In the genomic region with DNA sequence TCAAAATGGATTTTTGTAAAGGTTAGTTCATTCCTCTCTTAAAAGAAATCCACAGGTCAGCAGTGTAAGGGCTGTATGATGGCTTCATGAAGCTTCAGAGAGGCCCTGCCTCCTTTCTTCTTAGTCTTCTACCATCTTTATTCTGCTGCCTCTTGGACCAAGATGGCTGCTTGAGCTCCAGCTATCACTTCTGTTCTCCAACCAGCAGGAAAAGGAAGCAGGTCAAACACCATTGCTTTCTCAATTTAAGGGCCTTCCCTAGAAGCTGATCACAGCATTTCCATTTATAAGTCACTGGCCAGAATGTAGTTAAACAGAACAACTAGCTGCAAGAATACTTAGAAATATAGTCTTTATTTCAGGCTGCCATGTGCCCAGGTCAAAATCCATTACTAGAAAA, we compare ENCODE assay signal across 21 cellular contexts.
DNase-seq lines count a peak whose midpoint lies in the region; ATAC-seq, FAIRE-seq and TF ChIP-seq lines count a peak whose summit lies in the region.
"Had no signal": no experiment of that assay in that cellular context is flagged by ENCODE, and none has a peak within 500 bp of the region (broad histone marks: within the 10 kb centered on the region; RNA-seq: fewer than 3 reads in every experiment).

No MANE protein-coding gene starts in this region.

- ATAC-seq in activated naive CD8-positive, alpha-beta T cell treated with anti-CD3 and anti-CD28 coated beads, Interleukin-2, amount 50 U/mL, for 24 hours, result no peak
- no peak for ATAC-seq in naive thymus-derived CD4-positive, alpha-beta T cell
- no peak for ATAC-seq in HepG2
- ATAC-seq: GM12878 had no signal

- peaks cover 3% of the 10 kb centered on the region for H3K36me3 Mint-ChIP-seq in activated naive CD8-positive, alpha-beta T cell
- H3K36me3 Mint-ChIP-seq in activated naive CD8-positive, alpha-beta T cell treated with anti-CD3 and anti-CD28 coated beads, Interleukin-2, amount 50 U/mL, for 24 hours (ENCODE audit: low read depth), result no peaks in the 10 kb centered on the region
- peaks cover 0 to 5% (median 0%) of the 10 kb centered on the region in 5 donors for H3K36me3 Mint-ChIP-seq in naive thymus-derived CD4-positive, alpha-beta T cell

- H2AFZ ChIP-seq in HepG2 (ENCODE audit: low read length), result no peak overlapping the region

- peaks cover 77% of the 10 kb centered on the region for H3K4me1 Mint-ChIP-seq in activated naive CD8-positive, alpha-beta T cell (ENCODE audit: low read depth)
- H3K4me1 Mint-ChIP-seq in activated naive CD8-positive, alpha-beta T cell treated with anti-CD3 and anti-CD28 coated beads, Interleukin-2, amount 50 U/mL, for 24 hours, result peaks cover 44% of the 10 kb centered on the region
- peaks cover 31 to 96% (median 87%) of the 10 kb centered on the region in 7 donors for H3K4me1 Mint-ChIP-seq in naive thymus-derived CD4-positive, alpha-beta T cell

- no peak for DNase-seq in activated naive CD8-positive, alpha-beta T cell treated with anti-CD3 and anti-CD28 coated beads, Interleukin-2, amount 50 U/mL, for 24 hours
- no peak for DNase-seq in naive thymus-derived CD4-positive, alpha-beta T cell
- DNase-seq in HuH-7.5 (ENCODE audit: low spot score) (no peak), HepG2 (ENCODE audit: low spot score) (no peak)
- no peak for DNase-seq in stimulated activated CD4-positive, alpha-beta T cell treated with anti-CD3 and anti-CD28 coated beads, Interleukin-4, amount 100 ng/mL, for 1 hour
- DNase-seq: ACHN; BE2C; C1 segment of cervical spinal cord; Calu3; CD4-positive, alpha-beta memory T cell; DMS79 treated with DMSO at 0.1 percent for 48 hours; GF-D8; H9; KG1 had no signal

- H3K9me3 Mint-ChIP-seq in activated naive CD8-positive, alpha-beta T cell (ENCODE audit: low read depth), result no peaks in the 10 kb centered on the region
- H3K9me3 Mint-ChIP-seq in activated naive CD8-positive, alpha-beta T cell treated with anti-CD3 and anti-CD28 coated beads, Interleukin-2, amount 50 U/mL, for 24 hours, result no peaks in the 10 kb centered on the region
- H3K9me3 Mint-ChIP-seq in naive thymus-derived CD4-positive, alpha-beta T cell, result peaks cover 0 to 10% (median 0%) of the 10 kb centered on the region in 11 donors

- CTCF ChIA-PET in HEK293 (lab: Yijun Ruan, JAX), result interaction anchor here (1.4 kb wide), 1 partner anchor 147 kb away, joined by 6 read pairs; no protein-coding TSS in a partner anchor
- CTCF ChIA-PET in naive thymus-derived CD4-positive, alpha-beta T cell (lab: Charles Lee), result no interaction called here
- CTCF ChIA-PET in HepG2 (lab: Yijun Ruan, JAX; ENCODE audit: low intra/inter-chr PET ratio, low total read pairs), result no interaction called here

- no peak for TF ChIP-seq CTCF in HEK293 (tag by site-specific recombination; IDR thresholded peaks at IDR 0.05)
- TF ChIP-seq CTCF in HepG2 (CRISPR knock-in tag; IDR thresholded peaks at IDR 0.05), result no peak

- intact Hi-C loops in naive thymus-derived CD4-positive, alpha-beta T cell (cut with micrococcal nuclease), result no loop called here
- intact Hi-C loops in HepG2 (cut with micrococcal nuclease; ENCODE audit: unreplicated experiment), result no loop called here

- no peak overlapping the region for H3K4me3 Mint-ChIP-seq in activated naive CD8-positive, alpha-beta T cell
- H3K4me3 Mint-ChIP-seq in activated naive CD8-positive, alpha-beta T cell treated with anti-CD3 and anti-CD28 coated beads, Interleukin-2, amount 50 U/mL, for 24 hours, result no peak overlapping the region
- peak overlapping the region in 5 of 10 donors; percentile 27 to 79 (median 71) for H3K4me3 Mint-ChIP-seq in naive thymus-derived CD4-positive, alpha-beta T cell
- H3K4me3 Mint-ChIP-seq: H9, IgD-negative memory B cell had no signal

- H3K4me3 ChIP-seq in HEK293 (ENCODE audit: low read depth, low read length), result no peak overlapping the region
- no peak overlapping the region for H3K4me3 ChIP-seq in naive thymus-derived CD4-positive, alpha-beta T cell (ENCODE audit: low read length)
- no peak overlapping the region for H3K4me3 ChIP-seq in HepG2 (replicated peaks in 1 of 3; ENCODE audit: insufficient read depth in 1 of 3, low read depth in 2 of 3, low read length in 3 of 3)
- H3K4me3 ChIP-seq: GM12878 had no signal

- no peak for TF ChIP-seq RAD21 in HepG2 (CRISPR knock-in tag; IDR thresholded peaks at IDR 0.05)

- H3K27ac Mint-ChIP-seq in activated naive CD8-positive, alpha-beta T cell, result peak overlapping the region; percentile 31
- H3K27ac Mint-ChIP-seq in activated naive CD8-positive, alpha-beta T cell treated with anti-CD3 and anti-CD28 coated beads, Interleukin-2, amount 50 U/mL, for 24 hours, result no peak overlapping the region
- H3K27ac Mint-ChIP-seq in naive thymus-derived CD4-positive, alpha-beta T cell, result peak overlapping the region in 8 of 9 donors; percentile 87 to 98 (median 92)
- H3K27ac Mint-ChIP-seq: H9 had no signal

- BruUV-seq in HepG2 (replicated peaks; lab: Mats Ljungman, UMichigan), result no TSS peak

- in situ Hi-C loops in HepG2 (cut with HindIII; ENCODE audit: extremely low pct_ligation_motif_present, low pct_unique_long_range_greater_than_20kb), result no loop called here

- H3K79me2 ChIP-seq in HepG2 (ENCODE audit: insufficient read depth, low read length), result no peaks in the 10 kb centered on the region

- POLR2A ChIA-PET in HEK293 (lab: Yijun Ruan, JAX), result no interaction called here
- POLR2A ChIA-PET in naive thymus-derived CD4-positive, alpha-beta T cell (lab: Charles Lee), result interaction anchor here (0.8 to 3.4 kb wide), 4 partner anchors 8 to 339 kb away, joined by 3 to 20 read pairs (median 6); no protein-coding TSS in a partner anchor
- POLR2A ChIA-PET in HepG2 (lab: Yijun Ruan, JAX), result no interaction called here

- no peak overlapping the region for H3K9ac ChIP-seq in HepG2 (ENCODE audit: insufficient read depth, low read depth, low read length)

- no peaks in the 10 kb centered on the region for H4K20me1 ChIP-seq in HepG2 (ENCODE audit: insufficient read depth, low read length)

- no peak for TF ChIP-seq POLR2A in HepG2 (IDR thresholded peaks at IDR 0.05; ENCODE audit: insufficient read depth in 1 of 2, low read depth in 2 of 2, low read length in 2 of 2)

- no peak overlapping the region for H3K27ac ChIP-seq in HEK293 (ENCODE audit: extremely low read depth, low read depth, low read length)
- peak overlapping the region; percentile 68 for H3K27ac ChIP-seq in naive thymus-derived CD4-positive, alpha-beta T cell (ENCODE audit: low read depth, low read length)
- no peak overlapping the region for H3K27ac ChIP-seq in HepG2 (ENCODE audit: extremely low read length, insufficient read depth, low read length)
- H3K27ac ChIP-seq: HL-60 had no signal

- no peaks in the 10 kb centered on the region for H3K4me1 ChIP-seq in HEK293 (ENCODE audit: control insufficient read depth, insufficient read depth, low read length)
- H3K4me1 ChIP-seq in naive thymus-derived CD4-positive, alpha-beta T cell (ENCODE audit: control insufficient read depth in 2 of 2, insufficient read depth in 2 of 2, low read length in 2 of 2), result peaks cover 0 to 72% of the 10 kb centered on the region in 2 donors
- H3K4me1 ChIP-seq in HepG2 (ENCODE audit: insufficient read depth, low read length), result peaks cover 35% of the 10 kb centered on the region

- H3K4me2 ChIP-seq in HepG2 (ENCODE audit: low read depth, low read length), result no peak overlapping the region

- H3K36me3 ChIP-seq in HEK293 (ENCODE audit: control insufficient read depth in 2 of 2, insufficient read depth in 1 of 2, low read length in 2 of 2), result no peaks in the 10 kb centered on the region
- no peaks in the 10 kb centered on the region for H3K36me3 ChIP-seq in naive thymus-derived CD4-positive, alpha-beta T cell (ENCODE audit: control insufficient read depth in 2 of 3, insufficient read depth in 3 of 3, low read length in 3 of 3)
- H3K36me3 ChIP-seq in HepG2 (replicated peaks in 1 of 2; ENCODE audit: control insufficient read depth in 1 of 2, insufficient read depth in 2 of 2, low read length in 2 of 2), result no peaks in the 10 kb centered on the region
- H3K36me3 ChIP-seq: BE2C had no signal

- H3K9me3 ChIP-seq in HEK293 (ENCODE audit: control insufficient read depth, insufficient read depth, low read depth, low read length) (no peaks in the 10 kb centered on the region), HepG2 (ENCODE audit: low read length) (no peaks in the 10 kb centered on the region)
- H3K9me3 ChIP-seq in naive thymus-derived CD4-positive, alpha-beta T cell (ENCODE audit: control insufficient read depth in 2 of 3, low read length in 3 of 3), result no peaks in the 10 kb centered on the region

- no peaks in the 10 kb centered on the region for H3K27me3 ChIP-seq in naive thymus-derived CD4-positive, alpha-beta T cell (ENCODE audit: control insufficient read depth in 2 of 2, insufficient read depth in 2 of 2, low read length in 2 of 2)
- no peaks in the 10 kb centered on the region; a peak in 1 of 5 replicates for H3K27me3 ChIP-seq in HepG2 (ENCODE audit: control insufficient read depth in 1 of 2, insufficient read depth in 2 of 2, low read length in 2 of 2)
- H3K27me3 ChIP-seq: BE2C had no signal

- no peaks in the 10 kb centered on the region for H3K27me3 Mint-ChIP-seq in activated naive CD8-positive, alpha-beta T cell
- no peaks in the 10 kb centered on the region for H3K27me3 Mint-ChIP-seq in activated naive CD8-positive, alpha-beta T cell treated with anti-CD3 and anti-CD28 coated beads, Interleukin-2, amount 50 U/mL, for 24 hours
- peaks cover 0 to 21% (median 0%) of the 10 kb centered on the region in 5 donors for H3K27me3 Mint-ChIP-seq in naive thymus-derived CD4-positive, alpha-beta T cell
- H3K27me3 Mint-ChIP-seq: CD4-positive, alpha-beta memory T cell; IgD-negative memory B cell had no signal

- TF ChIP-seq EP300 in HepG2 (IDR thresholded peaks at IDR 0.05; ENCODE audit: low read depth in 2 of 2, low read length in 2 of 2) (no peak), HepG2 (CRISPR knock-in tag; IDR thresholded peaks at IDR 0.05; ENCODE audit: borderline replicate concordance) (no peak)

- FAIRE-seq in HepG2 (lab: Jason Lieb, UNC), result no peak
- FAIRE-seq: GM12878, GM19239, H1 had no signal

TF ChIP-seq in HEK293, 187 proteins besides CTCF, POLR2A, EP300 and RAD21 (continues in another document):
- TF ChIP-seq ZNF530 (tag by site-specific recombination; IDR thresholded peaks at IDR 0.05; ENCODE audit: low read depth), result no peak
- TF ChIP-seq, protein P1, sequence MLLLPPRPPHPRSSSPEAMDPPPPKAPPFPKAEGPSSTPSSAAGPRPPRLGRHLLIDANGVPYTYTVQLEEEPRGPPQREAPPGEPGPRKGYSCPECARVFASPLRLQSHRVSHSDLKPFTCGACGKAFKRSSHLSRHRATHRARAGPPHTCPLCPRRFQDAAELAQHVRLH (tag by site-specific recombination; IDR thresholded peaks at IDR 0.05), result peak; percentile 17; the same call in 1 of the 2 replicates
- no peak for TF ChIP-seq ZSCAN23 (tag by site-specific recombination; IDR thresholded peaks at IDR 0.05)

TF ChIP-seq in HepG2, 621 proteins besides CTCF, POLR2A, EP300 and RAD21 (continues in another document):
- TF ChIP-seq ZNF776 (CRISPR knock-in tag; IDR thresholded peaks at IDR 0.05) (no peak), RAD51 (IDR thresholded peaks at IDR 0.05; ENCODE audit: borderline replicate concordance) (no peak)
